8 cellular contexts compared by ENCODE assay signal in genomic region chr5:44332360-44332971, GRCh38. TPM values are rescaled to one million over a fixed set of nuclear protein-coding genes. Genes with fewer than 3 reads are reported as not detected.
DNase-seq lines count a peak whose midpoint lies in the region; ATAC-seq and TF ChIP-seq lines count a peak whose summit lies in the region.

No MANE protein-coding gene starts in this region.

- TF ChIP-seq CTCF in Caco-2 (IDR thresholded peaks at IDR 0.05; ENCODE audit: insufficient read depth in 1 of 2, low read depth in 1 of 2, low read length in 1 of 2, severe bottlenecking in 1 of 2, unreplicated experiment in 1 of 2): peak; percentile 50 to 56

- H3K36me3 Mint-ChIP-seq in Caco-2 (ENCODE audit: insufficient read depth, unreplicated experiment): no peaks in the 10 kb centered on the region
- H3K36me3 Mint-ChIP-seq in CD8-positive, alpha-beta memory T cell: no peaks in the 10 kb centered on the region

- ATAC-seq in GM21515 (IDR thresholded peaks at IDR 0.05; ENCODE audit: unreplicated experiment) (peak; percentile 73), Right ventricle myocardium superior (ENCODE audit: poor library complexity) (peak; percentile 74)

- no peak overlapping the region for H3K27ac Mint-ChIP-seq in Caco-2 (ENCODE audit: unreplicated experiment)
- no peak overlapping the region for H3K27ac Mint-ChIP-seq in CD8-positive, alpha-beta memory T cell

- H3K4me3 ChIP-seq in Caco-2 (ENCODE audit: low read depth, low read length): no peak overlapping the region
- no peak overlapping the region for H3K4me3 ChIP-seq in SK-N-MC
- no peak overlapping the region for H3K4me3 ChIP-seq in subcutaneous abdominal adipose tissue (ENCODE audit: low read depth in 1 of 5, low read length in 5 of 5)
- no peak overlapping the region for H3K4me3 ChIP-seq in CD8-positive, alpha-beta memory T cell (ENCODE audit: low read length)

- intact Hi-C loops in Caco-2 (cut with micrococcal nuclease; ENCODE audit: unreplicated experiment): loop anchor here (1.0 kb wide), 2 partner anchors 442 to 602 kb away; no protein-coding TSS in a partner anchor
- intact Hi-C loops in Right ventricle myocardium superior (cut with DNase I): loop anchor here (5.0 kb wide), 1 partner anchor 600 kb away; no protein-coding TSS in a partner anchor

- no TSS peak for BruUV-seq in Caco-2 (replicated peaks; lab: Mats Ljungman, UMichigan)

- no peaks in the 10 kb centered on the region for H3K4me1 Mint-ChIP-seq in Caco-2 (ENCODE audit: low read depth, unreplicated experiment)
- H3K4me1 Mint-ChIP-seq in CD8-positive, alpha-beta memory T cell: no peaks in the 10 kb centered on the region

- H3K4me3 Mint-ChIP-seq in Caco-2 (ENCODE audit: unreplicated experiment): no peak overlapping the region
- H3K4me3 Mint-ChIP-seq in CD8-positive, alpha-beta memory T cell: no peak overlapping the region

- H3K27ac ChIP-seq in SK-N-MC (no peak overlapping the region), subcutaneous abdominal adipose tissue (ENCODE audit: low read depth, low read length) (peak overlapping the region; percentile 42)
- no peak overlapping the region for H3K27ac ChIP-seq in CD8-positive, alpha-beta memory T cell (ENCODE audit: low read depth, low read length)

- H3K4me1 ChIP-seq in Caco-2 (no peaks in the 10 kb centered on the region), subcutaneous abdominal adipose tissue (ENCODE audit: control insufficient read depth in 5 of 5, insufficient read depth in 5 of 5, low read length in 5 of 5) (peaks cover 0 to 34% (median 18%) of the 10 kb centered on the region in 5 donors)
- H3K4me1 ChIP-seq in CD8-positive, alpha-beta memory T cell (ENCODE audit: insufficient read depth, low read length): no peaks in the 10 kb centered on the region

- DNase-seq in Caco-2 (peak in 1 of 2 experiments; percentile 33), Kasumi-1 (lab: John Stamatoyannopoulos, UW) (peak; percentile 56 to 66), SK-N-MC (ENCODE audit: low read depth, low spot score) (peak; percentile 64), Right ventricle myocardium superior (no peak)
- DNase-seq in CD8-positive, alpha-beta memory T cell: no peak
- no peak for DNase-seq in activated CD4-positive, alpha-beta T cell treated with anti-CD3 and anti-CD28 coated beads, Interleukin-2, amount 50 U/mL, for 4 hours

- CTCF ChIA-PET in Caco-2 (lab: Charles Lee): interaction anchor here (0.7 to 1.1 kb wide), 3 partner anchors 140 to 701 kb away, joined by 3 to 10 read pairs (median 3); no protein-coding TSS in a partner anchor
- CTCF ChIA-PET in CD8-positive, alpha-beta memory T cell (lab: Charles Lee): no interaction called here

- no peaks in the 10 kb centered on the region for H3K27me3 Mint-ChIP-seq in Caco-2 (ENCODE audit: insufficient read depth, unreplicated experiment)
- no peaks in the 10 kb centered on the region for H3K27me3 Mint-ChIP-seq in CD8-positive, alpha-beta memory T cell

- POLR2A ChIA-PET in Caco-2 (lab: Charles Lee): no interaction called here
- POLR2A ChIA-PET in CD8-positive, alpha-beta memory T cell (lab: Charles Lee): no interaction called here

- H3K9me3 Mint-ChIP-seq in Caco-2 (ENCODE audit: unreplicated experiment): no peaks in the 10 kb centered on the region
- H3K9me3 Mint-ChIP-seq in CD8-positive, alpha-beta memory T cell: peaks cover 0 to 5% (median 3%) of the 10 kb centered on the region in 5 donors

- H3K9me3 ChIP-seq in Caco-2 (no peaks in the 10 kb centered on the region), SK-N-MC (ENCODE audit: low read depth, low read length) (no peaks in the 10 kb centered on the region), subcutaneous abdominal adipose tissue (ENCODE audit: control insufficient read depth in 5 of 5, low read length in 5 of 5) (no peaks in the 10 kb centered on the region)
- no peaks in the 10 kb centered on the region for H3K9me3 ChIP-seq in CD8-positive, alpha-beta memory T cell (ENCODE audit: low read length)

- H3K9ac ChIP-seq in SK-N-MC (ENCODE audit: insufficient read length) (no peak overlapping the region), subcutaneous abdominal adipose tissue (ENCODE audit: low read length in 5 of 5) (no peak overlapping the region)

- H3K36me3 ChIP-seq in Caco-2 (ENCODE audit: control insufficient read depth, insufficient read depth, low read length) (no peaks in the 10 kb centered on the region), SK-N-MC (ENCODE audit: insufficient read depth, low read length) (no peaks in the 10 kb centered on the region), subcutaneous abdominal adipose tissue (ENCODE audit: control insufficient read depth in 5 of 5, insufficient read depth in 5 of 5, low read length in 5 of 5) (no peaks in the 10 kb centered on the region)
- no peaks in the 10 kb centered on the region for H3K36me3 ChIP-seq in CD8-positive, alpha-beta memory T cell (ENCODE audit: insufficient read depth, low read length)

- H3K27me3 ChIP-seq in Caco-2 (replicated peaks; ENCODE audit: control insufficient read depth, insufficient read depth, low read length): no peaks in the 10 kb centered on the region
- H3K27me3 ChIP-seq in subcutaneous abdominal adipose tissue (ENCODE audit: control insufficient read depth in 5 of 5, insufficient read depth in 4 of 5, low read length in 5 of 5): no peaks in the 10 kb centered on the region
- no peaks in the 10 kb centered on the region for H3K27me3 ChIP-seq in CD8-positive, alpha-beta memory T cell (ENCODE audit: insufficient read depth, low read length, poor library complexity, severe bottlenecking)

RNA-seq across cellular contexts. Expression of gene FGF10, which starts 56.8 kb away (rescaled TPM):
- not detected in 2 replicates for total RNA-seq in Caco-2 (2022)
- 1.6 TPM for total RNA-seq in Right ventricle myocardium superior
- not detected for total RNA-seq in CD8-positive, alpha-beta memory T cell
- polyA plus RNA-seq in CD8-positive, alpha-beta memory T cell: not detected

Comparison
In these comparisons a context has a peak if more than half of its experiments do, and no peak if none do; other contexts are left out.
1. DNase-seq: peak in Kasumi-1 (2 of 2) and SK-N-MC (single experiment); none in Right ventricle myocardium superior (single experiment), CD8-positive, alpha-beta memory T cell (0 of 5) and activated CD4-positive, alpha-beta T cell treated with anti-CD3 and anti-CD28 coated beads, Interleukin-2, amount 50 U/mL, for 4 hours (0 of 2).